Comparison of ENCODE assay signal across 23 cellular contexts in the genomic region with DNA sequence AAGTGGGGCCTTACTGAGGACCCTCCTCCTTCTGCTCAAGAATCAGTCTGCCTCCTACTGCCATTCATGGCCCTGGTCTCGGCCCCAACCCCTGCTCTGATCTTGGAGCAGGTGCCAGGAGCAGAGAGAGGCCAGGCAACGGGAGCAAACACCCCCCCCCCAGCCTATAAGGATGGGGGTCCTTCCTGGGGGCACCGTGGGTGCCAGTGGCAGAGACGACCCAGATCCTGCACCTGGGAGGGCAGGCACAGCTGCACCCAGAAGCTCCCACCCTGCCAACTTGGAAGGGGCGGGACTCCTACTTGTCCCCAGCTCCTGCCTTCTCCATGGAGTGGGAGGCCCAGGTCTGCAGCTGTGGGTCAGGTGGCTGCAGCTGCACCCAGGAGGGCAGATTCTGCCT.
"Had no signal": no experiment of that assay in that cellular context is flagged by ENCODE, and none has a peak within 500 bp of the region (broad histone marks: within the 10 kb centered on the region; RNA-seq: fewer than 3 reads in every experiment).

No MANE protein-coding gene starts in this region.

- H3K4me1 Mint-ChIP-seq: naive thymus-derived CD8-positive, alpha-beta T cell; neural crest cell; stimulated activated naive B cell treated with anti-CD40 and anti-IgM and Interleukin-4, amounts not matched to agents 10 μg/mL and 1 μg/mL and 100 μg/mL, for 72 hours had no signal

- H3K4me1 ChIP-seq: heart right ventricle, lower lobe of right lung, parathyroid adenoma, right atrium auricular region, sigmoid colon, spleen, tibial nerve had no signal

- H3K4me2 ChIP-seq: hepatocyte had no signal

- H3K27me3 Mint-ChIP-seq: progenitor cell of endocrine pancreas; stimulated activated naive B cell treated with anti-CD40 and anti-IgM and Interleukin-4, amounts not matched to agents 10 μg/mL and 1 μg/mL and 100 μg/mL, for 72 hours; stimulated activated naive CD8-positive, alpha-beta T cell treated with anti-CD3 and anti-CD28 coated beads, Interleukin-15, Interleukin-2, amounts not matched to agents 100 ng/mL and 50 ng/mL, for 24 hours; type B pancreatic cell had no signal

- H3K27ac ChIP-seq: heart right ventricle, hepatocyte, lower lobe of right lung, neutrophil, parathyroid adenoma, right atrium auricular region, sigmoid colon, spleen, tibial nerve had no signal

- H3K27me3 ChIP-seq: heart right ventricle, hepatocyte, neutrophil, right atrium auricular region, sigmoid colon, spleen, tibial nerve had no signal

- H3K27ac Mint-ChIP-seq: naive thymus-derived CD8-positive, alpha-beta T cell; nephron; progenitor cell of endocrine pancreas; stimulated activated naive B cell treated with anti-CD40 and anti-IgM and Interleukin-4, amounts not matched to agents 10 μg/mL and 1 μg/mL and 100 μg/mL, for 72 hours; stimulated activated naive CD8-positive, alpha-beta T cell treated with anti-CD3 and anti-CD28 coated beads, Interleukin-15, Interleukin-2, amounts not matched to agents 100 ng/mL and 50 ng/mL, for 24 hours; type B pancreatic cell had no signal

- H3K36me3 Mint-ChIP-seq: naive thymus-derived CD8-positive, alpha-beta T cell; stimulated activated naive B cell treated with anti-CD40 and anti-IgM and Interleukin-4, amounts not matched to agents 10 μg/mL and 1 μg/mL and 100 μg/mL, for 72 hours had no signal

- H3K9me3 ChIP-seq: heart right ventricle, lower lobe of right lung, neutrophil, right atrium auricular region, sigmoid colon, spleen, tibial nerve had no signal

- H3K9me3 Mint-ChIP-seq: nephron; stimulated activated naive B cell treated with anti-CD40 and anti-IgM and Interleukin-4, amounts not matched to agents 10 μg/mL and 1 μg/mL and 100 μg/mL, for 72 hours; stimulated activated naive CD8-positive, alpha-beta T cell treated with anti-CD3 and anti-CD28 coated beads, Interleukin-15, Interleukin-2, amounts not matched to agents 100 ng/mL and 50 ng/mL, for 24 hours had no signal

- H3K36me3 ChIP-seq: heart right ventricle, lower lobe of right lung, neutrophil, right atrium auricular region, sigmoid colon, spleen, tibial nerve had no signal

- H3K9ac ChIP-seq: parathyroid adenoma had no signal

- H3K4me3 ChIP-seq: heart right ventricle, hepatocyte, lower lobe of right lung, right atrium auricular region, sigmoid colon, spleen, tibial nerve had no signal

- ATAC-seq: lower lobe of right lung; naive thymus-derived CD8-positive, alpha-beta T cell; stimulated activated naive B cell treated with anti-CD40 and anti-IgM and Interleukin-4, amounts not matched to agents 10 μg/mL and 1 μg/mL and 100 μg/mL, for 72 hours had no signal

- H3K4me3 Mint-ChIP-seq: naive thymus-derived CD8-positive, alpha-beta T cell; nephron; neural crest cell; stimulated activated naive B cell treated with anti-CD40 and anti-IgM and Interleukin-4, amounts not matched to agents 10 μg/mL and 1 μg/mL and 100 μg/mL, for 72 hours; stimulated activated naive CD8-positive, alpha-beta T cell treated with anti-CD3 and anti-CD28 coated beads, Interleukin-15, Interleukin-2, amounts not matched to agents 100 ng/mL and 50 ng/mL, for 24 hours; type B pancreatic cell had no signal

- DNase-seq: heart right ventricle; islet precursor cell; lower lobe of right lung; mammary epithelial cell; mesenchymal stem cell; occipital lobe; sigmoid colon; small intestine; spleen; stimulated activated CD4-positive, alpha-beta T cell treated with anti-CD3 and anti-CD28 coated beads, Interleukin-4, amount 100 ng/mL, for 24 hours; stimulated activated naive B cell treated with anti-CD40 and anti-IgM and Interleukin-4, amounts not matched to agents 10 μg/mL and 1 μg/mL and 100 μg/mL, for 72 hours; substantia nigra had no signal
